ENCODE assay signal across 8 cellular contexts in genomic region chr18:34977787-34978532, GRCh38.
DNase-seq lines count a peak whose midpoint lies in the region; ATAC-seq, FAIRE-seq and TF ChIP-seq lines count a peak whose summit lies in the region.

No MANE protein-coding gene starts in this region.

- H3K4me3 ChIP-seq in heart right ventricle = peak overlapping the region; percentile 55 to 90 (median 80)

- H3K4me3 Mint-ChIP-seq in activated naive CD8-positive, alpha-beta T cell treated with anti-CD3 and anti-CD28 coated beads for 36 hours = peak overlapping the region; percentile 88

- H3K36me3 Mint-ChIP-seq in activated naive CD8-positive, alpha-beta T cell treated with anti-CD3 and anti-CD28 coated beads for 36 hours = peaks cover 3% of the 10 kb centered on the region

- peak overlapping the region; percentile 85 for H3K27ac Mint-ChIP-seq in activated naive CD8-positive, alpha-beta T cell treated with anti-CD3 and anti-CD28 coated beads for 36 hours

- no peaks in the 10 kb centered on the region for H3K27me3 Mint-ChIP-seq in activated naive CD8-positive, alpha-beta T cell treated with anti-CD3 and anti-CD28 coated beads for 36 hours

- intact Hi-C loops in heart right ventricle (cut with DNase I) = loop anchor here in 3 of 10 donors (5.0 to 10.0 kb wide), 2 partner anchors 93 to 96 kb away; no protein-coding TSS in a partner anchor
- intact Hi-C loops in posterior vena cava (cut with DNase I) = loop anchor here in 1 of 2 donors (10.0 kb wide), 1 partner anchor 113 kb away; no protein-coding TSS in a partner anchor

- peaks cover 4% of the 10 kb centered on the region for H3K9me3 Mint-ChIP-seq in activated naive CD8-positive, alpha-beta T cell treated with anti-CD3 and anti-CD28 coated beads for 36 hours

- peaks cover 0 to 37% (median 26%) of the 10 kb centered on the region in 9 donors for H3K4me1 ChIP-seq in heart right ventricle

- H3K4me1 Mint-ChIP-seq in activated naive CD8-positive, alpha-beta T cell treated with anti-CD3 and anti-CD28 coated beads for 36 hours = peaks cover 36% of the 10 kb centered on the region

- DNase-seq in NCI-H187 (lab: John Stamatoyannopoulos, UW) = peak; percentile 11 to 29
- DNase-seq in NCI-H187 treated with DMSO at 0.1 percent for 48 hours (lab: John Stamatoyannopoulos, UW) = no peak
- DNase-seq in RPMI7951 (ENCODE audit: low read depth) = peak; percentile 17
- peak; percentile 70 for DNase-seq in activated naive CD8-positive, alpha-beta T cell treated with anti-CD3 and anti-CD28 coated beads for 36 hours
- DNase-seq in heart right ventricle = peak; percentile 19 to 46
- DNase-seq in posterior vena cava (ENCODE audit: low spot score) = peak; percentile 86
- DNase-seq in RCC 7860 (ENCODE audit: low spot score) = no peak

- no peak for FAIRE-seq in RCC 7860 (lab: Jason Lieb, UNC)

- H3K27ac ChIP-seq in heart right ventricle = peak overlapping the region in 7 of 10 donors; percentile 12 to 84 (median 63)

- peak; percentile 39 for ATAC-seq in HG03432 (IDR thresholded peaks at IDR 0.05; ENCODE audit: unreplicated experiment)
- peak in 7 of 8 donors; percentile 13 to 65 (median 32) for ATAC-seq in heart right ventricle

- 0 to 1% methylated on average over 39 of the region's 39 CpGs for WGBS in heart right ventricle, 2 donors

- peaks cover 0 to 18% (median 0%) of the 10 kb centered on the region in 7 donors for H3K27me3 ChIP-seq in heart right ventricle

- H3K36me3 ChIP-seq in heart right ventricle = no peaks in the 10 kb centered on the region

- TF ChIP-seq CTCF in heart right ventricle (IDR thresholded peaks at IDR 0.05) = no peak

- peaks cover 0 to 3% (median 0%) of the 10 kb centered on the region in 11 donors for H3K9me3 ChIP-seq in heart right ventricle

Comparison
In these comparisons a context has a peak if more than half of its experiments do, and no peak if none do; other contexts are left out.
1. DNase-seq: peak in NCI-H187 (2 of 2), RPMI7951 (single experiment), activated naive CD8-positive, alpha-beta T cell treated with anti-CD3 and anti-CD28 coated beads for 36 hours (single experiment), heart right ventricle (2 of 2) and posterior vena cava (single experiment); none in NCI-H187 treated with DMSO at 0.1 percent for 48 hours (single experiment) and RCC 7860 (single experiment).